ENCODE assay signal across 1 cellular context in the genomic region with DNA sequence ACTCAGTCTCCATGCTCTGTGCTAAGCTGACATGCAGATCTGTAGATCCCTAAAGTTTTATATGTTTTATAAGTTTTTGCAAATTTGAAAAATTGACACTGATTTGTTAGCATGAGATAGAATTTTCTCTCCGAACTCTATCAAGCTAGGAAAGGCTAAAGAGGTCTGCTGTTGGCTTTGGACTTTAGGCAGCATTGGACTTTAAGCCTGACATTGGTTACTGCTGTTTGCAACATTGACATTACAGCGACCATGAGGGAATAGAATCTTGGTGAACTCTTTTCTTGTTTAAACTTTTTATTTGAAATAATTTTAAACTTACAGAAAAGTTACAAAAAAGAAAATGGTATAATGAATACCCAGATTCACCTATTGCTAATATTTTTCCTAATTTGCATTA.
TF ChIP-seq lines count a peak whose summit lies in the region.

No MANE protein-coding gene starts in this region.

TF ChIP-seq in HepG2, 621 proteins besides CTCF, POLR2A, EP300 and RAD21 (continued from another document):
- TF ChIP-seq SRSF9 (IDR thresholded peaks at IDR 0.05; ENCODE audit: borderline replicate concordance, insufficient read depth, low read depth, low read length, poor library complexity, severe bottlenecking) (no peak), KDM5A (IDR thresholded peaks at IDR 0.05; ENCODE audit: borderline replicate concordance, low read length) (no peak)
